In genomic region chr10:120369831-120370230, GRCh38 we compare ENCODE assay signal across 23 cellular contexts.
"Had no signal": no experiment of that assay in that cellular context is flagged by ENCODE, and none has a peak within 500 bp of the region (broad histone marks: within the 10 kb centered on the region; RNA-seq: fewer than 3 reads in every experiment).

No MANE protein-coding gene starts in this region.

- H3K27ac Mint-ChIP-seq: activated CD4-positive, alpha-beta T cell treated with anti-CD3 and anti-CD28 coated beads, Interleukin-2, amount 10 ng/mL, durations not matched to agents 24 days and 14 days; activated CD8-positive, alpha-beta memory T cell treated with anti-CD3 and anti-CD28 coated beads, Interleukin-2, amount 10 ng/mL, durations not matched to agents 7 days and 5 days; activated CD8-positive, alpha-beta T cell treated with anti-CD3 and anti-CD28 coated beads for 36 hours; activated naive CD4-positive, alpha-beta T cell treated with anti-CD3 and anti-CD28 coated beads, Interleukin-2, amount 50 U/mL, for 24 hours; activated T-helper 1 cell treated with anti-CD3 and anti-CD28 coated beads, Interleukin-12 subunit alpha, Interleukin-12 subunit beta, Interleukin-2, Interleukin-4 antibody, amounts not matched to agents 30 ng/mL and 10 ng/mL and 1 ng/mL, durations not matched to agents 14 hours and 24 hours and 36 hours; effector memory CD8-positive, alpha-beta T cell; naive thymus-derived CD4-positive, alpha-beta T cell; stimulated activated naive CD8-positive, alpha-beta T cell treated with anti-CD3 and anti-CD28 coated beads, Interleukin-15, Interleukin-2, amounts not matched to agents 100 ng/mL and 50 ng/mL, for 24 hours had no signal

- H3K9me3 Mint-ChIP-seq: activated CD4-positive, alpha-beta T cell treated with anti-CD3 and anti-CD28 coated beads, Interleukin-2, amount 10 ng/mL, durations not matched to agents 24 days and 14 days; activated CD8-positive, alpha-beta T cell treated with anti-CD3 and anti-CD28 coated beads for 36 hours; activated naive CD4-positive, alpha-beta T cell treated with anti-CD3 and anti-CD28 coated beads, Interleukin-2, amount 50 U/mL, for 24 hours; activated T-helper 1 cell treated with anti-CD3 and anti-CD28 coated beads, Interleukin-12 subunit alpha, Interleukin-12 subunit beta, Interleukin-2, Interleukin-4 antibody, amounts not matched to agents 30 ng/mL and 10 ng/mL and 1 ng/mL, durations not matched to agents 14 hours and 24 hours and 36 hours; central memory CD8-positive, alpha-beta T cell; effector memory CD8-positive, alpha-beta T cell; neural crest cell; stimulated activated naive CD8-positive, alpha-beta T cell treated with anti-CD3 and anti-CD28 coated beads, Interleukin-15, Interleukin-2, amounts not matched to agents 100 ng/mL and 50 ng/mL, for 24 hours had no signal

- H3K27me3 ChIP-seq: right lobe of liver, thyroid gland had no signal

- H3K9me3 ChIP-seq: heart left ventricle, lower lobe of right lung, right lobe of liver, thyroid gland had no signal

- DNase-seq: activated CD4-positive, alpha-beta T cell treated with anti-CD3 and anti-CD28 coated beads, Interleukin-2, amount 10 ng/mL, durations not matched to agents 24 days and 14 days; activated CD8-positive, alpha-beta memory T cell treated with anti-CD3 and anti-CD28 coated beads, Interleukin-2, amount 10 ng/mL, durations not matched to agents 7 days and 5 days; activated CD8-positive, alpha-beta T cell treated with anti-CD3 and anti-CD28 coated beads for 36 hours; activated gamma-delta T cell; activated T-cell treated with anti-CD3 and anti-CD28 coated beads for 4 hours; anterior cingulate cortex; effector memory CD8-positive, alpha-beta T cell; heart left ventricle; islet precursor cell; lower lobe of right lung; mesendoderm; naive thymus-derived CD4-positive, alpha-beta T cell; occipital lobe; right lobe of liver; stimulated activated CD4-positive, alpha-beta T cell treated with anti-CD3 and anti-CD28 coated beads, Interleukin-1b, Interleukin-23, amount 100 ng/mL, for 48 hours; substantia nigra; thyroid gland had no signal

- H3K36me3 Mint-ChIP-seq: activated CD8-positive, alpha-beta memory T cell treated with anti-CD3 and anti-CD28 coated beads, Interleukin-2, amount 10 ng/mL, durations not matched to agents 7 days and 5 days; activated naive CD4-positive, alpha-beta T cell treated with anti-CD3 and anti-CD28 coated beads, Interleukin-2, amount 50 U/mL, for 24 hours; naive thymus-derived CD4-positive, alpha-beta T cell had no signal

- H3K4me3 Mint-ChIP-seq: activated CD4-positive, alpha-beta T cell treated with anti-CD3 and anti-CD28 coated beads, Interleukin-2, amount 10 ng/mL, durations not matched to agents 24 days and 14 days; activated CD8-positive, alpha-beta memory T cell treated with anti-CD3 and anti-CD28 coated beads, Interleukin-2, amount 10 ng/mL, durations not matched to agents 7 days and 5 days; activated CD8-positive, alpha-beta T cell treated with anti-CD3 and anti-CD28 coated beads for 36 hours; activated naive CD4-positive, alpha-beta T cell treated with anti-CD3 and anti-CD28 coated beads, Interleukin-2, amount 50 U/mL, for 24 hours; activated T-helper 1 cell treated with anti-CD3 and anti-CD28 coated beads, Interleukin-12 subunit alpha, Interleukin-12 subunit beta, Interleukin-2, Interleukin-4 antibody, amounts not matched to agents 30 ng/mL and 10 ng/mL and 1 ng/mL, durations not matched to agents 14 hours and 24 hours and 36 hours; central memory CD8-positive, alpha-beta T cell; effector memory CD8-positive, alpha-beta T cell; naive thymus-derived CD4-positive, alpha-beta T cell; neural crest cell; stimulated activated naive CD8-positive, alpha-beta T cell treated with anti-CD3 and anti-CD28 coated beads, Interleukin-15, Interleukin-2, amounts not matched to agents 100 ng/mL and 50 ng/mL, for 24 hours had no signal

- H3K4me1 Mint-ChIP-seq: activated CD4-positive, alpha-beta T cell treated with anti-CD3 and anti-CD28 coated beads, Interleukin-2, amount 10 ng/mL, durations not matched to agents 24 days and 14 days; activated CD8-positive, alpha-beta memory T cell treated with anti-CD3 and anti-CD28 coated beads, Interleukin-2, amount 10 ng/mL, durations not matched to agents 7 days and 5 days; activated naive CD4-positive, alpha-beta T cell treated with anti-CD3 and anti-CD28 coated beads, Interleukin-2, amount 50 U/mL, for 24 hours; central memory CD8-positive, alpha-beta T cell; naive thymus-derived CD4-positive, alpha-beta T cell; neural crest cell had no signal

- H3K4me1 ChIP-seq: heart left ventricle, lower lobe of right lung, right lobe of liver, thyroid gland had no signal

- H3K4me3 ChIP-seq: heart left ventricle, lower lobe of right lung, right lobe of liver, skin epidermis, thyroid gland had no signal

- H3K36me3 ChIP-seq: heart left ventricle, lower lobe of right lung, right lobe of liver, thyroid gland had no signal

- H3K27ac ChIP-seq: heart left ventricle, lower lobe of right lung, right lobe of liver, skin epidermis, thyroid gland had no signal

- H3K27me3 Mint-ChIP-seq: activated CD4-positive, alpha-beta T cell treated with anti-CD3 and anti-CD28 coated beads, Interleukin-2, amount 10 ng/mL, durations not matched to agents 24 days and 14 days had no signal
